ENCODE assay signal across 28 cellular contexts in genomic region chr13:45024847-45025246, GRCh38.
"Had no signal": no experiment of that assay in that cellular context is flagged by ENCODE, and none has a peak within 500 bp of the region (broad histone marks: within the 10 kb centered on the region; RNA-seq: fewer than 3 reads in every experiment).

No MANE protein-coding gene starts in this region.

- DNase-seq: stimulated activated CD4-positive, alpha-beta T cell treated with anti-CD3 and anti-CD28 coated beads, Interleukin-2, amount 100 ng/mL, for 48 hours; stimulated activated CD4-positive, alpha-beta T cell treated with anti-CD3 and anti-CD28 coated beads, Interleukin-4, amount 100 ng/mL, for 1 hour; stimulated activated CD4-positive, alpha-beta T cell treated with anti-CD3 and anti-CD28 coated beads, Interleukin-4, amount 100 ng/mL, for 24 hours; stimulated activated CD4-positive, alpha-beta T cell treated with anti-CD3 and anti-CD28 coated beads, Interleukin-4, amount 100 ng/mL, for 4 hours; stimulated activated CD8-positive, alpha-beta memory T cell treated with anti-CD3 and anti-CD28 coated beads, Interleukin-4, amount 100 ng/mL, for 48 hours; stimulated activated naive B cell treated with anti-CD40 and anti-IgM and Interleukin-4, amounts not matched to agents 10 μg/mL and 1 μg/mL and 100 μg/mL, for 72 hours; stimulated activated naive CD4-positive, alpha-beta T cell; stimulated activated naive CD4-positive, alpha-beta T cell treated with Interleukin-2 at 50 U/mL for 16 hours; stimulated activated naive CD8-positive, alpha-beta T cell treated with anti-CD3 and anti-CD28 coated beads, Interleukin-15, amount 100 ng/mL, for 72 hours; stimulated activated naive CD8-positive, alpha-beta T cell treated with anti-CD3 and anti-CD28 coated beads, Interleukin-15, Interleukin-2, amounts not matched to agents 100 U/mL and 50 U/mL, for 24 hours; stomach; substantia nigra; testis; thyroid gland; tibial artery; transverse colon; trophoblast cell; upper lobe of right lung; uterus had no signal

- H3K9me3 ChIP-seq: stomach, suprapubic skin, testis, thoracic aorta, thyroid gland, tibial artery, tibial nerve, transverse colon, upper lobe of left lung, upper lobe of right lung, uterus, vagina had no signal

- ATAC-seq: stimulated activated memory B cell treated with anti-CD40 and anti-IgM and Interleukin-4, amounts not matched to agents 10 μg/mL and 1 μg/mL and 100 μg/mL, for 72 hours; stimulated activated naive B cell treated with anti-CD40 and anti-IgM and Interleukin-4, amounts not matched to agents 10 μg/mL and 1 μg/mL and 100 μg/mL, for 72 hours; stimulated activated naive CD8-positive, alpha-beta T cell treated with anti-CD3 and anti-CD28 coated beads, Interleukin-15, amount 100 ng/mL, for 72 hours; stimulated activated naive CD8-positive, alpha-beta T cell treated with anti-CD3 and anti-CD28 coated beads, Interleukin-15, Interleukin-2, amounts not matched to agents 100 U/mL and 50 U/mL, for 24 hours; upper lobe of right lung had no signal

- H3K9me3 Mint-ChIP-seq: stimulated activated memory B cell treated with anti-CD40 and anti-IgM and Interleukin-4, amounts not matched to agents 10 μg/mL and 1 μg/mL and 100 μg/mL, for 72 hours; stimulated activated naive B cell treated with anti-CD40 and anti-IgM and Interleukin-4, amounts not matched to agents 10 μg/mL and 1 μg/mL and 100 μg/mL, for 72 hours; stimulated activated naive CD8-positive, alpha-beta T cell treated with anti-CD3 and anti-CD28 coated beads, Interleukin-15, amount 100 ng/mL, for 72 hours; stimulated activated naive CD8-positive, alpha-beta T cell treated with anti-CD3 and anti-CD28 coated beads, Interleukin-15, Interleukin-2, amounts not matched to agents 100 ng/mL and 50 ng/mL, for 24 hours; type B pancreatic cell had no signal

- H3K27me3 Mint-ChIP-seq: stimulated activated memory B cell treated with anti-CD40 and anti-IgM and Interleukin-4, amounts not matched to agents 10 μg/mL and 1 μg/mL and 100 μg/mL, for 72 hours; stimulated activated naive B cell treated with anti-CD40 and anti-IgM and Interleukin-4, amounts not matched to agents 10 μg/mL and 1 μg/mL and 100 μg/mL, for 72 hours; stimulated activated naive CD8-positive, alpha-beta T cell treated with anti-CD3 and anti-CD28 coated beads, Interleukin-15, amount 100 ng/mL, for 72 hours; stimulated activated naive CD8-positive, alpha-beta T cell treated with anti-CD3 and anti-CD28 coated beads, Interleukin-15, Interleukin-2, amounts not matched to agents 100 ng/mL and 50 ng/mL, for 24 hours; type B pancreatic cell had no signal

- H3K4me1 ChIP-seq: stomach, suprapubic skin, testis, thyroid gland, tibial artery, tibial nerve, transverse colon, upper lobe of left lung, upper lobe of right lung, uterus, vagina had no signal

- H3K4me1 Mint-ChIP-seq: stimulated activated memory B cell treated with anti-CD40 and anti-IgM and Interleukin-4, amounts not matched to agents 10 μg/mL and 1 μg/mL and 100 μg/mL, for 72 hours; stimulated activated naive B cell treated with anti-CD40 and anti-IgM and Interleukin-4, amounts not matched to agents 10 μg/mL and 1 μg/mL and 100 μg/mL, for 72 hours; stimulated activated naive CD8-positive, alpha-beta T cell treated with anti-CD3 and anti-CD28 coated beads, Interleukin-15, amount 100 ng/mL, for 72 hours had no signal

- H3K27me3 ChIP-seq: stomach, suprapubic skin, testis, thyroid gland, tibial artery, tibial nerve, transverse colon, upper lobe of left lung, upper lobe of right lung, uterus, vagina had no signal

- H3K27ac Mint-ChIP-seq: stimulated activated memory B cell treated with anti-CD40 and anti-IgM and Interleukin-4, amounts not matched to agents 10 μg/mL and 1 μg/mL and 100 μg/mL, for 72 hours; stimulated activated naive B cell treated with anti-CD40 and anti-IgM and Interleukin-4, amounts not matched to agents 10 μg/mL and 1 μg/mL and 100 μg/mL, for 72 hours; stimulated activated naive CD8-positive, alpha-beta T cell treated with anti-CD3 and anti-CD28 coated beads, Interleukin-15, amount 100 ng/mL, for 72 hours; stimulated activated naive CD8-positive, alpha-beta T cell treated with anti-CD3 and anti-CD28 coated beads, Interleukin-15, Interleukin-2, amounts not matched to agents 100 ng/mL and 50 ng/mL, for 24 hours; type B pancreatic cell had no signal

- H3K36me3 ChIP-seq: uterus had no signal

- H3K4me3 Mint-ChIP-seq: stimulated activated memory B cell treated with anti-CD40 and anti-IgM and Interleukin-4, amounts not matched to agents 10 μg/mL and 1 μg/mL and 100 μg/mL, for 72 hours; stimulated activated naive B cell treated with anti-CD40 and anti-IgM and Interleukin-4, amounts not matched to agents 10 μg/mL and 1 μg/mL and 100 μg/mL, for 72 hours; stimulated activated naive CD8-positive, alpha-beta T cell treated with anti-CD3 and anti-CD28 coated beads, Interleukin-15, amount 100 ng/mL, for 72 hours; stimulated activated naive CD8-positive, alpha-beta T cell treated with anti-CD3 and anti-CD28 coated beads, Interleukin-15, Interleukin-2, amounts not matched to agents 100 ng/mL and 50 ng/mL, for 24 hours; type B pancreatic cell had no signal

- FAIRE-seq: urothelium cell line had no signal

- H3K27ac ChIP-seq: stomach, suprapubic skin, testis, thoracic aorta, thyroid gland, tibial artery, tibial nerve, transverse colon, upper lobe of left lung, upper lobe of right lung, uterus, vagina had no signal

- H3K4me3 ChIP-seq: stomach, suprapubic skin, testis, thoracic aorta, thyroid gland, tibial artery, tibial nerve, transverse colon, upper lobe of left lung, upper lobe of right lung, uterus, vagina had no signal
